9 cellular contexts compared by ENCODE assay signal in the genomic region with DNA sequence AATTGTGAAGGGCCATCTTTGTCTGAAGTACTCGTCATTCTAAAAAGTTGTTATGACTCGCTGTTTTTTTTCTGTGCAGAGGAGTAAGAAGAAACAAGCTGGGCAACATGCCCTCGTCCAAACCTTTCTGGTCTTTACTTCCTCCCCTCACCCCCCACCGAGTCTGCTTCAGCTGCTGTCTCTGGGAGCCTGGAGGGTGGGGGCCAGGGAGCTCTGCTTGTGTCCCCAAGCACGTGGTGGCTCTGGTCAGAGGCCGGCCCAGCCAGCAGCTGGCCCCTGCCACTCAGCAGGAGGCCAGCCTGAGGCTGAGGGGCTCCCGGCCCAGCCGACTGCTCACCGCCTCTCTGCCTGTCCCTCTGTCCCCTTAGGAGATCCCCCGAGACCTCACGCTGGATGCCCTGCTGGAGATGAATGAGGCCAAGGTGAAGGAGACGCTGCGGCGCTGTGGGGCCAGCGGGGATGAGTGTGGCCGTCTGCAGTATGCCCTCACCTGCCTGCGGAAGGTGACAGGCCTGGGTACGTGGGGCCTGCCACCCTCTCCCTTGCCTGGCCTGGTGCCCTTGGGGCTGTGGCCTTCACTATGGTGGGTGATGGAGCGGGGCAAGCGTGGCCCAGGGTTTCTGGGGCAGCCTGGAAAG. TPM values are rescaled to one million over a fixed set of nuclear protein-coding genes. Genes with fewer than 3 reads are reported as not detected.
DNase-seq lines count a peak whose midpoint lies in the region; ATAC-seq, FAIRE-seq and TF ChIP-seq lines count a peak whose summit lies in the region.
"Had no signal": no experiment of that assay in that cellular context is flagged by ENCODE, and none has a peak within 500 bp of the region (broad histone marks: within the 10 kb centered on the region; RNA-seq: fewer than 3 reads in every experiment).

No MANE protein-coding gene starts in this region.

- peaks cover 87% of the 10 kb centered on the region for H3K4me1 Mint-ChIP-seq in activated CD4-positive, alpha-beta T cell treated with anti-CD3 and anti-CD28 coated beads for 36 hours
- peaks cover 21% of the 10 kb centered on the region for H3K4me1 Mint-ChIP-seq in Calu3 (ENCODE audit: low read depth, unreplicated experiment)

- H3K4me1 ChIP-seq in breast epithelium, result no peaks in the 10 kb centered on the region
- H3K4me1 ChIP-seq in HepG2 (ENCODE audit: insufficient read depth, low read length), result peaks cover 78% of the 10 kb centered on the region
- peaks cover 0 to 15% (median 12%) of the 10 kb centered on the region in 4 donors for H3K4me1 ChIP-seq in transverse colon

- no peaks in the 10 kb centered on the region for H3K9me3 Mint-ChIP-seq in activated CD4-positive, alpha-beta T cell treated with anti-CD3 and anti-CD28 coated beads for 36 hours (ENCODE audit: low read depth)
- no peaks in the 10 kb centered on the region for H3K9me3 Mint-ChIP-seq in Calu3 (ENCODE audit: low read depth, unreplicated experiment)

- POLR2A ChIA-PET in activated CD4-positive, alpha-beta T cell treated with anti-CD3 and anti-CD28 coated beads for 36 hours (lab: Charles Lee), result no interaction called here
- POLR2A ChIA-PET in HepG2 (lab: Yijun Ruan, JAX), result interaction anchor here (1.8 kb wide), 1 partner anchor 17 kb away, joined by 6 read pairs; no protein-coding TSS in a partner anchor

- peaks cover under 1% of the 10 kb centered on the region for H3K79me2 ChIP-seq in HepG2 (ENCODE audit: insufficient read depth, low read length)

- H3K9me3 ChIP-seq in breast epithelium (no peaks in the 10 kb centered on the region), HepG2 (ENCODE audit: low read length) (no peaks in the 10 kb centered on the region), transverse colon (no peaks in the 10 kb centered on the region)

- peaks cover 4% of the 10 kb centered on the region; the same call in 1 of the 2 replicates for H4K20me1 ChIP-seq in HepG2 (ENCODE audit: insufficient read depth, low read length)

- H3K36me3 ChIP-seq in breast epithelium (no peaks in the 10 kb centered on the region), HepG2 (replicated peaks in 1 of 2; ENCODE audit: control insufficient read depth in 1 of 2, insufficient read depth in 2 of 2, low read length in 2 of 2) (peaks cover 0 to 4% of the 10 kb centered on the region in 2 experiments; a peak in 1 of 5 replicates), transverse colon (no peaks in the 10 kb centered on the region)

- H3K4me3 Mint-ChIP-seq in activated CD4-positive, alpha-beta T cell treated with anti-CD3 and anti-CD28 coated beads for 36 hours, result no peak overlapping the region
- no peak overlapping the region for H3K4me3 Mint-ChIP-seq in Calu3 (ENCODE audit: low read depth, unreplicated experiment)
- H3K4me3 Mint-ChIP-seq: B cell had no signal

- intact Hi-C loops in activated CD4-positive, alpha-beta T cell treated with anti-CD3 and anti-CD28 coated beads for 36 hours (cut with DNase I, micrococcal nuclease), result no loop called here
- intact Hi-C loops in breast epithelium (cut with DNase I; ENCODE audit: low total_unique reads) (loop anchor here (1.0 kb wide), 1 partner anchor 10 kb away; no protein-coding TSS in a partner anchor), HepG2 (cut with micrococcal nuclease; ENCODE audit: unreplicated experiment) (loop anchor here (10.0 kb wide), 1 partner anchor 242 kb away; no protein-coding TSS in a partner anchor), transverse colon (cut with DNase I; ENCODE audit: low total_unique reads) (no loop called here), Calu3 (cut with micrococcal nuclease; ENCODE audit: unreplicated experiment) (no loop called here)

- DNase-seq in activated CD4-positive, alpha-beta T cell treated with anti-CD3 and anti-CD28 coated beads for 36 hours, result no peak
- no peak for DNase-seq in activated CD4-positive, alpha-beta T cell treated with anti-CD3 and anti-CD28 coated beads, Interleukin-2, amount 50 U/mL, for 4 hours
- DNase-seq in breast epithelium (ENCODE audit: low spot score in 2 of 2) (no peak), HepG2 (ENCODE audit: low spot score) (no peak), transverse colon (no peak), Calu3 (no peak)

- H3K27ac Mint-ChIP-seq in activated CD4-positive, alpha-beta T cell treated with anti-CD3 and anti-CD28 coated beads for 36 hours, result peak overlapping the region; percentile 73
- H3K27ac Mint-ChIP-seq in Calu3 (ENCODE audit: unreplicated experiment), result no peak overlapping the region
- H3K27ac Mint-ChIP-seq: B cell had no signal

- no peak for ATAC-seq in activated CD4-positive, alpha-beta T cell treated with anti-CD3 and anti-CD28 coated beads for 36 hours
- ATAC-seq in HepG2, result peak; percentile 28; the same call in 2 of the 3 replicates
- no peak for ATAC-seq in GM21381 (IDR thresholded peaks at IDR 0.05; ENCODE audit: unreplicated experiment)
- no peak for ATAC-seq in HG02970 (IDR thresholded peaks at IDR 0.05; ENCODE audit: low FRiP score, unreplicated experiment)

- FAIRE-seq in HepG2 (lab: Jason Lieb, UNC), result no peak

- H3K27me3 Mint-ChIP-seq in activated CD4-positive, alpha-beta T cell treated with anti-CD3 and anti-CD28 coated beads for 36 hours, result no peaks in the 10 kb centered on the region
- no peaks in the 10 kb centered on the region for H3K27me3 Mint-ChIP-seq in Calu3 (ENCODE audit: unreplicated experiment)
- H3K27me3 Mint-ChIP-seq: B cell had no signal

- H3K9ac ChIP-seq in HepG2 (ENCODE audit: insufficient read depth, low read depth, low read length), result no peak overlapping the region

- in situ Hi-C loops in HepG2 (cut with HindIII; ENCODE audit: extremely low pct_ligation_motif_present, low pct_unique_long_range_greater_than_20kb), result loop anchor here (10.0 kb wide), 1 partner anchor 222 kb away; no protein-coding TSS in a partner anchor
- in situ Hi-C loops in transverse colon (cut with MboI; ENCODE audit: low pct_ligation_motif_present in 1 of 4, low pct_unique_long_range_greater_than_20kb in 1 of 4, low sequenced_read_pairs in 3 of 4), result loop anchor here in 2 of 4 donors (25.0 kb wide), 2 partner anchors 90 to 115 kb away; a partner anchor contains a TSS

- TF ChIP-seq EP300 in HepG2 (IDR thresholded peaks at IDR 0.05; ENCODE audit: low read depth in 2 of 2, low read length in 2 of 2) (no peak), HepG2 (CRISPR knock-in tag; IDR thresholded peaks at IDR 0.05; ENCODE audit: borderline replicate concordance) (no peak), transverse colon (IDR thresholded peaks at IDR 0.05; ENCODE audit: low read depth) (no peak)

- H3K27me3 ChIP-seq in breast epithelium (no peaks in the 10 kb centered on the region), HepG2 (ENCODE audit: control insufficient read depth in 1 of 2, insufficient read depth in 2 of 2, low read length in 2 of 2) (no peaks in the 10 kb centered on the region), transverse colon (no peaks in the 10 kb centered on the region)

- TF ChIP-seq CTCF in breast epithelium (IDR thresholded peaks at IDR 0.05) (no peak), HepG2 (CRISPR knock-in tag; IDR thresholded peaks at IDR 0.05) (no peak), transverse colon (IDR thresholded peaks at IDR 0.05) (no peak), Calu3 (IDR thresholded peaks at IDR 0.05; ENCODE audit: unreplicated experiment) (no peak)

- no peak overlapping the region for H2AFZ ChIP-seq in HepG2 (ENCODE audit: low read length)

- H3K4me3 ChIP-seq in breast epithelium, result no peak overlapping the region
- no peak overlapping the region for H3K4me3 ChIP-seq in HepG2 (replicated peaks in 1 of 3; ENCODE audit: insufficient read depth in 1 of 3, low read depth in 2 of 3, low read length in 3 of 3)
- H3K4me3 ChIP-seq in transverse colon, result no peak overlapping the region

- CTCF ChIA-PET in activated CD4-positive, alpha-beta T cell treated with anti-CD3 and anti-CD28 coated beads for 36 hours (lab: Charles Lee), result interaction anchor here (0.6 to 4.9 kb wide), 3 partner anchors 23 to 159 kb away, joined by 3 to 32 read pairs (median 3); no protein-coding TSS in a partner anchor
- CTCF ChIA-PET in HepG2 (lab: Yijun Ruan, JAX; ENCODE audit: low intra/inter-chr PET ratio, low total read pairs) (no interaction called here), Calu3 (lab: Charles Lee) (no interaction called here)

- no peak for TF ChIP-seq POLR2A in breast epithelium (IDR thresholded peaks at IDR 0.05)
- TF ChIP-seq POLR2A in HepG2 (IDR thresholded peaks at IDR 0.05; ENCODE audit: insufficient read depth in 1 of 2, low read depth in 2 of 2, low read length in 2 of 2), result no peak
- TF ChIP-seq POLR2A in transverse colon (IDR thresholded peaks at IDR 0.05), result no peak

- 81% methylated on average over 15 of the region's 20 CpGs for WGBS in HepG2 (ENCODE audit: low lambda C conversion rate)
- WGBS in transverse colon (ENCODE audit: low coverage in 1 of 2), 2 donors, result 29 to 49% methylated on average over 3 to 5 of the region's 20 CpGs

- TF ChIP-seq RAD21 in HepG2 (CRISPR knock-in tag; IDR thresholded peaks at IDR 0.05), result no peak

- H3K4me2 ChIP-seq in HepG2 (ENCODE audit: low read depth, low read length), result no peak overlapping the region

- BruUV-seq in HepG2 (replicated peaks; lab: Mats Ljungman, UMichigan) (TSS peak; percentile 36), Calu3 (replicated peaks; lab: Mats Ljungman, UMichigan) (no TSS peak)

- H3K27ac ChIP-seq in breast epithelium (peak overlapping the region; percentile 27 to 34), HepG2 (ENCODE audit: extremely low read length, insufficient read depth, low read length) (peak overlapping the region; percentile 33), transverse colon (peak overlapping the region; percentile 34 to 63 (median 50))

- H3K36me3 Mint-ChIP-seq in activated CD4-positive, alpha-beta T cell treated with anti-CD3 and anti-CD28 coated beads for 36 hours (ENCODE audit: low read depth), result peaks cover 38% of the 10 kb centered on the region
- no peaks in the 10 kb centered on the region for H3K36me3 Mint-ChIP-seq in Calu3 (ENCODE audit: insufficient read depth, unreplicated experiment)

RNA-seq across cellular contexts. Expression of a gene that starts 53.7 kb away (rescaled TPM):
- total RNA-seq in activated CD4-positive, alpha-beta T cell treated with anti-CD3 and anti-CD28 coated beads for 36 hours, result 10 to 100 TPM; 33.7 to 33.8 TPM
- 10 to 100 TPM; 17.4 to 58.1 (median 30.1) TPM for total RNA-seq in breast epithelium
- 0.40 and 0.56 TPM in 2 replicates for total RNA-seq in HepG2 (2016; rRNA removed; fragmentation: Illumina TruSeq; extraction: Trizol)
- total RNA-seq in HepG2 (2016; cell fraction: cytosol; rRNA removed; fragmentation: Illumina TruSeq; extraction: Trizol; ENCODE audit: low read depth), result not detected in 2 replicates
- total RNA-seq in HepG2 (2016; cell fraction: insoluble cytoplasmic fraction; rRNA removed; fragmentation: Illumina TruSeq; extraction: Trizol), result 0.26 TPM in 1 of 2 replicates, not detected in the other
- 0.48 TPM in 1 of 2 replicates, not detected in the other for total RNA-seq in HepG2 (2016; cell fraction: membrane; rRNA removed; fragmentation: Illumina TruSeq; extraction: Trizol)
- total RNA-seq in HepG2 (2016; cell fraction: nucleus; rRNA removed; fragmentation: Illumina TruSeq; extraction: Trizol), result 0.41 and 0.59 TPM in 2 replicates
- 1.4 and 1.6 TPM in 2 replicates for polyA plus RNA-seq in HepG2 (2011; rRNA removed)
- polyA plus RNA-seq in HepG2 (2011; cell fraction: cytosol; rRNA removed), result 0.46 and 0.60 TPM in 2 replicates
- polyA plus RNA-seq in HepG2 (2011; cell fraction: nucleus; rRNA removed), result 3.3 and 4.3 TPM in 2 replicates
- 2.2 and 2.8 TPM in 2 replicates for polyA plus RNA-seq in HepG2 (2012)
- 0.15 and 0.23 TPM in 2 replicates for polyA plus RNA-seq in HepG2 (2016; cell fraction: cytosol; fragmentation: Illumina TruSeq; extraction: Trizol; ENCODE audit: low read depth)
- polyA plus RNA-seq in HepG2 (2016; cell fraction: insoluble cytoplasmic fraction; fragmentation: Illumina TruSeq; extraction: Trizol; ENCODE audit: low read depth), result 0.28 and 0.61 TPM in 2 replicates
- polyA plus RNA-seq in HepG2 (2016; cell fraction: membrane; fragmentation: Illumina TruSeq; extraction: Trizol; ENCODE audit: low read depth), result 0.21 and 0.37 TPM in 2 replicates
- polyA plus RNA-seq in HepG2 (2016; cell fraction: nucleus; fragmentation: Illumina TruSeq; extraction: Trizol; ENCODE audit: insufficient read depth, low read depth), result 1.3 and 2.3 TPM in 2 replicates
- polyA minus RNA-seq in HepG2 (2011; rRNA and poly(A)+ RNA removed; ENCODE audit: low replicate concordance), result 1.6 and 2.5 TPM in 2 replicates
- 0.62 TPM in 1 of 2 replicates, not detected in the other for polyA minus RNA-seq in HepG2 (2011; cell fraction: cytosol; rRNA and poly(A)+ RNA removed)
- polyA minus RNA-seq in HepG2 (2011; cell fraction: nucleus; rRNA and poly(A)+ RNA removed), result 3.3 and 3.4 TPM in 2 replicates
- 100 to 1,000 TPM; 245 to 463 (median 368) TPM for total RNA-seq in transverse colon
- 93.1 and 214 TPM in 2 replicates for total RNA-seq in Calu3 (2022)

Comparison
In these comparisons a context has a peak if more than half of its experiments do, and no peak if none do; other contexts are left out.
1. RNA of a gene that starts 53.7 kb away (total RNA-seq): 245 to 463 TPM in transverse colon, 93.1 to 214 TPM in Calu3, 33.7 to 33.8 TPM in activated CD4-positive, alpha-beta T cell treated with anti-CD3 and anti-CD28 coated beads for 36 hours and 17.4 to 58.1 TPM in breast epithelium; 0.26 to 0.59 TPM in HepG2; every median in the first group is over 10 times any median in the second.
2. intact Hi-C loops: an anchor here in breast epithelium (1.0 kb wide) and HepG2 (10.0 kb wide); none called in activated CD4-positive, alpha-beta T cell treated with anti-CD3 and anti-CD28 coated beads for 36 hours, transverse colon and Calu3.
3. Peak in every context shown above with its lines, with median percentiles within 50 percentile points of each other: H3K27ac ChIP-seq.